ENCODE assay signal across 9 cellular contexts in genomic region chr3:10196389-10197052, GRCh38. TPM values are rescaled to one million over a fixed set of nuclear protein-coding genes. Genes with fewer than 3 reads are reported as not detected.
DNase-seq lines count a peak whose midpoint lies in the region; ATAC-seq and TF ChIP-seq lines count a peak whose summit lies in the region.
"Had no signal": no experiment of that assay in that cellular context is flagged by ENCODE, and none has a peak within 500 bp of the region (broad histone marks: within the 10 kb centered on the region; RNA-seq: fewer than 3 reads in every experiment).

No MANE protein-coding gene starts in this region.

- peaks cover 0 to 15% (median 0%) of the 10 kb centered on the region in 9 donors for H3K36me3 ChIP-seq in heart right ventricle
- H3K36me3 ChIP-seq in adipocyte (ENCODE audit: control insufficient read depth, insufficient read depth, low read length, severe bottlenecking), result peaks cover 8% of the 10 kb centered on the region
- no peaks in the 10 kb centered on the region for H3K36me3 ChIP-seq in urinary bladder (ENCODE audit: insufficient read depth)

- intact Hi-C loops in heart right ventricle (cut with DNase I) (no loop called here), Right ventricle myocardium inferior (cut with DNase I) (no loop called here)

- H3K27ac ChIP-seq in heart right ventricle, result peak overlapping the region in 6 of 10 donors; percentile 2 to 89 (median 37)
- H3K27ac ChIP-seq in layer of hippocampus (ENCODE audit: low read depth, low read length), result peak overlapping the region; percentile 91
- H3K27ac ChIP-seq in urinary bladder (ENCODE audit: low read depth), result peak overlapping the region; percentile 75

- H3K9me3 ChIP-seq in heart right ventricle (no peaks in the 10 kb centered on the region), adipocyte (ENCODE audit: control insufficient read depth, low read length) (no peaks in the 10 kb centered on the region)

- peaks cover 12 to 83% (median 49%) of the 10 kb centered on the region in 9 donors for H3K4me1 ChIP-seq in heart right ventricle
- peaks cover 74% of the 10 kb centered on the region for H3K4me1 ChIP-seq in adipocyte (ENCODE audit: control insufficient read depth, insufficient read depth, low read length)
- peaks cover 2% of the 10 kb centered on the region for H3K4me1 ChIP-seq in urinary bladder (ENCODE audit: insufficient read depth)

- H3K27me3 ChIP-seq in heart right ventricle, result no peaks in the 10 kb centered on the region
- no peaks in the 10 kb centered on the region for H3K27me3 ChIP-seq in adipocyte (replicated peaks; ENCODE audit: control insufficient read depth, insufficient read depth, low read length)
- no peaks in the 10 kb centered on the region for H3K27me3 ChIP-seq in layer of hippocampus (ENCODE audit: control insufficient read depth, insufficient read depth, low read length)

- no peak for ATAC-seq in heart right ventricle
- no peak for ATAC-seq in Right ventricle myocardium inferior
- no peak for ATAC-seq in HG03039 (IDR thresholded peaks at IDR 0.05; ENCODE audit: unreplicated experiment)
- ATAC-seq in HG03025 (IDR thresholded peaks at IDR 0.05; ENCODE audit: low FRiP score, unreplicated experiment), result no peak

- 70 to 76% methylated on average over 12 of the region's 12 CpGs for WGBS in heart right ventricle, 2 donors
- WGBS in urinary bladder, result 76% methylated on average over 12 of the region's 12 CpGs

- H3K4me3 ChIP-seq in heart right ventricle, result no peak overlapping the region
- H3K4me3 ChIP-seq in adipocyte (ENCODE audit: low read length), result peak overlapping the region; percentile 7
- H3K4me3 ChIP-seq in urinary bladder (ENCODE audit: low read depth, low read length), result no peak overlapping the region

- peak overlapping the region; percentile 24 for H3K9ac ChIP-seq in adipocyte (ENCODE audit: low read length)

- TF ChIP-seq CTCF in heart right ventricle (IDR thresholded peaks at IDR 0.05), result no peak

- DNase-seq in heart right ventricle, result peak in 1 of 2 donors; percentile 37
- DNase-seq in Right ventricle myocardium inferior (ENCODE audit: missing footprints), result no peak
- DNase-seq in adipocyte (ENCODE audit: low read depth), result peak; percentile 67
- no peak for DNase-seq in GM19238 (ENCODE audit: insufficient read length, low spot score)
- DNase-seq: foreskin melanocyte had no signal

RNA-seq across cellular contexts. Expression of gene IRAK2, which starts 31.8 kb away (rescaled TPM):
- 1 to 10 TPM in 9 of 10 donors, under 1 TPM in 1; 0.92 to 3.6 (median 1.5) TPM for total RNA-seq in heart right ventricle
- under 1 TPM; 0.73 to 0.84 TPM for polyA plus RNA-seq in heart right ventricle
- total RNA-seq in Right ventricle myocardium inferior, result 2.0 TPM
- total RNA-seq in urinary bladder, result 2.9 TPM
- polyA plus RNA-seq in urinary bladder, result 4.1 TPM

RNA-seq across cellular contexts. Expression of gene TATDN2, which starts 51.7 kb away (rescaled TPM):
- 10 to 100 TPM; 14.7 to 19.6 (median 17.7) TPM for total RNA-seq in heart right ventricle
- polyA plus RNA-seq in heart right ventricle, result 10 to 100 TPM in 1 of 2 donors, 1 to 10 TPM in 1; 9.6 to 16.1 TPM
- 15.1 TPM for total RNA-seq in Right ventricle myocardium inferior
- total RNA-seq in urinary bladder, result 11.3 TPM
- polyA plus RNA-seq in urinary bladder, result 21.7 TPM

RNA-seq across cellular contexts. Expression of gene VHL, which starts 54.9 kb away (rescaled TPM):
- total RNA-seq in heart right ventricle, result 10 to 100 TPM; 10.3 to 19.3 (median 12.0) TPM
- 10 to 100 TPM in 1 of 2 donors, 1 to 10 TPM in 1; 9.4 to 18.4 TPM for polyA plus RNA-seq in heart right ventricle
- total RNA-seq in Right ventricle myocardium inferior, result 13.1 TPM
- 50.0 TPM for total RNA-seq in urinary bladder
- 21.7 TPM for polyA plus RNA-seq in urinary bladder

Comparison
In these comparisons a context has a peak if more than half of its experiments do, and no peak if none do; other contexts are left out.
1. H3K27ac ChIP-seq: peak in every context shown above with its lines; median percentile 91 in layer of hippocampus; 75 in urinary bladder; 37 in heart right ventricle.